In the genomic region with DNA sequence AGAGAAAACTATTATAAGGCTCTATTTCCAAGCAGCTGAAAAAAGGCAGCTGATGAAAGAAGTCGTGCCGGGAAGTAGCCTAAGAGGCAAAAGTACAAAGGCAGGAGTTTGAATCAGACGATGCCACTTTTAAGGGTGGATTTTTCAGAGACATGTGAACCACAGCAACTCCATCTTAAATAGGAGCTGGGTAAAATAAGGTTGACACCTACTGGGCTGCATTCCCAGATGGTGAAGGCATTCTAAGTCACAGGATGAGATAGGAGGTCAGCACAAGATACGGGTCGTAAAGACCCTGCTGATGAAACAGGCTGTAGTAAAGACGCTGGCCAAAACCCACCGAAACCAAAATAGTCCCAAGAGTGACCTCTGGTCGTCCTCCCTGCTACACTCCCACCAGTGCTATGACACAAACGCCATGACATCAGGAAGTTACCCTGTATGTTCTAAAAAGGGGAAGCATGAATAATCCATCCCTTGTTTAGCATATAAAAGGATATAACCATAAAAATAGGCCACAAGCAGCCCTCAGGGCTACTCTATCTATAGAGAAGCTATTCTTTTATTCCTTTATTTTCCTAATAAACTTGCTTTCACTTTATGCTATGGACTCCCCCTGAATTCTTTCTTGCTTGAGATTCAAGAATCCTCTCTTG, we compare ENCODE assay signal across 12 cellular contexts. TPM values are rescaled to one million over a fixed set of nuclear protein-coding genes. Genes with fewer than 3 reads are reported as not detected.
DNase-seq lines count a peak whose midpoint lies in the region; ATAC-seq and TF ChIP-seq lines count a peak whose summit lies in the region.
"Had no signal": no experiment of that assay in that cellular context is flagged by ENCODE, and none has a peak within 500 bp of the region (broad histone marks: within the 10 kb centered on the region; RNA-seq: fewer than 3 reads in every experiment).

No MANE protein-coding gene starts in this region.

- CTCF ChIA-PET in naive thymus-derived CD4-positive, alpha-beta T cell (lab: Charles Lee) = no interaction called here

- WGBS in heart right ventricle, 2 donors = 46 to 57% methylated on average over 9 of the region's 9 CpGs

- H3K9me3 ChIP-seq in BLaER1 treated with 17β-estradiol and CSF1 and Interleukin-3, amounts not matched to agents 10 nM and 100 nM (replicated peaks in 1 of 11) = peaks cover 0 to 6% (median 0%) of the 10 kb centered on the region in 11 experiments; a peak in 1 of 22 replicates
- H3K9me3 ChIP-seq in naive thymus-derived CD4-positive, alpha-beta T cell (ENCODE audit: control insufficient read depth in 2 of 3, low read length in 3 of 3) = no peaks in the 10 kb centered on the region
- no peaks in the 10 kb centered on the region for H3K9me3 ChIP-seq in heart right ventricle
- H3K9me3 ChIP-seq: SJSA1 had no signal

- peaks cover 0 to 2% (median 0%) of the 10 kb centered on the region in 5 donors for H3K36me3 Mint-ChIP-seq in naive thymus-derived CD4-positive, alpha-beta T cell

- no peak overlapping the region for H3K9ac ChIP-seq in BLaER1 treated with 17β-estradiol and CSF1 and Interleukin-3, amounts not matched to agents 10 nM and 100 nM

- in situ Hi-C loops in KBM-7 (cut with MboI; ENCODE audit: low pct_unique_long_range_greater_than_20kb, low sequenced_read_pairs) = no loop called here

- no peak overlapping the region for H3K4me3 ChIP-seq in BLaER1 treated with 17β-estradiol and CSF1 and Interleukin-3, amounts not matched to agents 10 nM and 100 nM
- no peak overlapping the region for H3K4me3 ChIP-seq in naive thymus-derived CD4-positive, alpha-beta T cell (ENCODE audit: low read length)
- H3K4me3 ChIP-seq in heart right ventricle = no peak overlapping the region
- H3K4me3 ChIP-seq: SJSA1 had no signal

- H4K20me1 ChIP-seq in BLaER1 treated with 17β-estradiol and CSF1 and Interleukin-3, amounts not matched to agents 10 nM and 100 nM = no peaks in the 10 kb centered on the region

- no peak overlapping the region for H3K27ac Mint-ChIP-seq in naive thymus-derived CD4-positive, alpha-beta T cell

- POLR2A ChIA-PET in naive thymus-derived CD4-positive, alpha-beta T cell (lab: Charles Lee) = no interaction called here

- H3K27ac ChIP-seq in BLaER1 treated with 17β-estradiol and CSF1 and Interleukin-3, amounts not matched to agents 10 nM and 100 nM = no peak overlapping the region; a peak in 1 of 22 replicates
- no peak overlapping the region for H3K27ac ChIP-seq in naive thymus-derived CD4-positive, alpha-beta T cell (ENCODE audit: low read depth, low read length)
- no peak overlapping the region for H3K27ac ChIP-seq in heart right ventricle
- H3K27ac ChIP-seq: SJSA1 had no signal

- peak; percentile 63 for ATAC-seq in naive thymus-derived CD4-positive, alpha-beta T cell
- ATAC-seq in heart right ventricle = no peak

- peaks cover 6 to 17% (median 10%) of the 10 kb centered on the region in 10 experiments; a peak in 15 of 20 replicates for H3K4me1 ChIP-seq in BLaER1 treated with 17β-estradiol and CSF1 and Interleukin-3, amounts not matched to agents 10 nM and 100 nM
- H3K4me1 ChIP-seq in naive thymus-derived CD4-positive, alpha-beta T cell (ENCODE audit: control insufficient read depth in 2 of 2, insufficient read depth in 2 of 2, low read length in 2 of 2) = peaks cover 3 to 6% of the 10 kb centered on the region in 2 donors
- H3K4me1 ChIP-seq in heart right ventricle = no peaks in the 10 kb centered on the region
- H3K4me1 ChIP-seq: SJSA1 had no signal

- intact Hi-C loops in naive thymus-derived CD4-positive, alpha-beta T cell (cut with micrococcal nuclease) = no loop called here
- intact Hi-C loops in heart right ventricle (cut with DNase I) = no loop called here

- no peak overlapping the region for H3K4me3 Mint-ChIP-seq in naive thymus-derived CD4-positive, alpha-beta T cell

- no peaks in the 10 kb centered on the region for H3K27me3 ChIP-seq in BLaER1 treated with 17β-estradiol and CSF1 and Interleukin-3, amounts not matched to agents 10 nM and 100 nM
- H3K27me3 ChIP-seq in naive thymus-derived CD4-positive, alpha-beta T cell (ENCODE audit: control insufficient read depth in 2 of 2, insufficient read depth in 2 of 2, low read length in 2 of 2) = no peaks in the 10 kb centered on the region
- H3K27me3 ChIP-seq in heart right ventricle = peaks cover 0 to 18% (median 0%) of the 10 kb centered on the region in 7 donors
- H3K27me3 ChIP-seq: SJSA1 had no signal

- TF ChIP-seq CTCF in heart right ventricle (IDR thresholded peaks at IDR 0.05) = no peak

- H3K4me1 Mint-ChIP-seq in naive thymus-derived CD4-positive, alpha-beta T cell = peaks cover 10 to 45% (median 30%) of the 10 kb centered on the region in 7 donors

- H3K4me2 ChIP-seq in BLaER1 treated with 17β-estradiol and CSF1 and Interleukin-3, amounts not matched to agents 10 nM and 100 nM = peak overlapping the region; percentile 3 to 60 (median 16); a peak in 14 of 22 replicates

- no peaks in the 10 kb centered on the region for H3K36me3 ChIP-seq in BLaER1 treated with 17β-estradiol and CSF1 and Interleukin-3, amounts not matched to agents 10 nM and 100 nM
- no peaks in the 10 kb centered on the region for H3K36me3 ChIP-seq in naive thymus-derived CD4-positive, alpha-beta T cell (ENCODE audit: control insufficient read depth in 2 of 3, insufficient read depth in 3 of 3, low read length in 3 of 3)
- H3K36me3 ChIP-seq in heart right ventricle = no peaks in the 10 kb centered on the region
- H3K36me3 ChIP-seq: SJSA1 had no signal

- no peaks in the 10 kb centered on the region for H3K9me3 Mint-ChIP-seq in naive thymus-derived CD4-positive, alpha-beta T cell

- DNase-seq in KBM-7 (peak; percentile 61), OCI-M1 (lab: John Stamatoyannopoulos, UW) (peak; percentile 9), heart right ventricle (no peak), dedifferentiated amniotic fluid mesenchymal stem cell (ENCODE audit: extremely low spot score) (no peak), globus pallidus (ENCODE audit: low spot score) (no peak)
- DNase-seq in naive thymus-derived CD4-positive, alpha-beta T cell = no peak
- DNase-seq: NCI-H1694 treated with DMSO at 0.1 percent for 48 hours, NCI-H226 had no signal

- H3K27me3 Mint-ChIP-seq in naive thymus-derived CD4-positive, alpha-beta T cell = no peaks in the 10 kb centered on the region

RNA-seq across cellular contexts. Expression of gene PRSS1, which starts 45.5 kb away (rescaled TPM):
- not detected for total RNA-seq in naive thymus-derived CD4-positive, alpha-beta T cell
- not detected for polyA plus RNA-seq in naive thymus-derived CD4-positive, alpha-beta T cell
- 1 to 10 TPM in 7 of 10 donors, not detected in 3; 3.0 to 4.3 (median 3.8) TPM for total RNA-seq in heart right ventricle
- under 1 TPM in 1 of 2 donors, not detected in 1; 0.75 TPM for polyA plus RNA-seq in heart right ventricle
- total RNA-seq: MCF 10A, SJSA1 had no signal
- polyA plus RNA-seq: BJ had no signal

Comparison
In these comparisons a context has a peak if more than half of its experiments do, and no peak if none do; other contexts are left out.
1. DNase-seq: peak in KBM-7 (single experiment) and OCI-M1 (single experiment); none in naive thymus-derived CD4-positive, alpha-beta T cell (0 of 9), heart right ventricle (0 of 2), dedifferentiated amniotic fluid mesenchymal stem cell (single experiment) and globus pallidus (single experiment).